Comparison of ENCODE assay signal across 19 cellular contexts in genomic region chr3:13785853-13786455, GRCh38.
"Had no signal": no experiment of that assay in that cellular context is flagged by ENCODE, and none has a peak within 500 bp of the region (broad histone marks: within the 10 kb centered on the region; RNA-seq: fewer than 3 reads in every experiment).

No MANE protein-coding gene starts in this region.

- DNase-seq: activated B cell treated with CpG ODN at 0.5 μM for 24 hours; activated CD4-positive, alpha-beta T cell treated with anti-CD3 and anti-CD28 coated beads for 48 hours; activated CD8-positive, alpha-beta memory T cell treated with anti-CD3 and anti-CD28 coated beads, Interleukin-2, amount 50 U/mL, for 48 hours; activated gamma-delta T cell; activated T-cell treated with anti-CD3 and anti-CD28 coated beads, Interleukin-2, amount 50 U/mL, for 72 hours; amniotic stem cell; body of pancreas; effector memory CD4-positive, alpha-beta T cell; foreskin melanocyte; left cardiac atrium; naive B cell; stimulated activated naive CD8-positive, alpha-beta T cell treated with anti-CD3 and anti-CD28 coated beads, Interleukin-15, amount 100 ng/mL, for 72 hours; testis had no signal

- H3K27ac Mint-ChIP-seq: activated B cell treated with CpG ODN at 0.5 μM for 24 hours; activated naive CD8-positive, alpha-beta T cell; activated T-cell treated with anti-CD3 and anti-CD28 coated beads, Interleukin-2, amount 50 U/mL, for 72 hours; stimulated activated naive CD8-positive, alpha-beta T cell treated with anti-CD3 and anti-CD28 coated beads, Interleukin-15, amount 100 ng/mL, for 72 hours had no signal

- H3K4me3 Mint-ChIP-seq: activated B cell treated with CpG ODN at 0.5 μM for 24 hours; activated naive CD8-positive, alpha-beta T cell; activated T-cell treated with anti-CD3 and anti-CD28 coated beads, Interleukin-2, amount 50 U/mL, for 72 hours; central memory CD8-positive, alpha-beta T cell; stimulated activated naive CD8-positive, alpha-beta T cell treated with anti-CD3 and anti-CD28 coated beads, Interleukin-15, amount 100 ng/mL, for 72 hours had no signal

- H3K27me3 ChIP-seq: body of pancreas, testis had no signal

- H3K36me3 ChIP-seq: heart left ventricle, prostate gland had no signal

- H3K36me3 Mint-ChIP-seq: activated naive CD8-positive, alpha-beta T cell; naive B cell had no signal

- ATAC-seq: activated T-cell treated with anti-CD3 and anti-CD28 coated beads, Interleukin-2, amount 50 U/mL, for 72 hours; body of pancreas; heart left ventricle; left cardiac atrium; sciatic nerve; stimulated activated naive CD8-positive, alpha-beta T cell treated with anti-CD3 and anti-CD28 coated beads, Interleukin-15, amount 100 ng/mL, for 72 hours had no signal

- H3K9me3 Mint-ChIP-seq: activated B cell treated with CpG ODN at 0.5 μM for 24 hours; activated T-cell treated with anti-CD3 and anti-CD28 coated beads, Interleukin-2, amount 50 U/mL, for 72 hours; central memory CD8-positive, alpha-beta T cell; stimulated activated naive CD8-positive, alpha-beta T cell treated with anti-CD3 and anti-CD28 coated beads, Interleukin-15, amount 100 ng/mL, for 72 hours had no signal

- H3K4me1 Mint-ChIP-seq: activated B cell treated with CpG ODN at 0.5 μM for 24 hours; central memory CD8-positive, alpha-beta T cell had no signal

- H3K4me3 ChIP-seq: body of pancreas, heart left ventricle, lung, prostate gland, testis had no signal
